23 cellular contexts compared by ENCODE assay signal in the genomic region with DNA sequence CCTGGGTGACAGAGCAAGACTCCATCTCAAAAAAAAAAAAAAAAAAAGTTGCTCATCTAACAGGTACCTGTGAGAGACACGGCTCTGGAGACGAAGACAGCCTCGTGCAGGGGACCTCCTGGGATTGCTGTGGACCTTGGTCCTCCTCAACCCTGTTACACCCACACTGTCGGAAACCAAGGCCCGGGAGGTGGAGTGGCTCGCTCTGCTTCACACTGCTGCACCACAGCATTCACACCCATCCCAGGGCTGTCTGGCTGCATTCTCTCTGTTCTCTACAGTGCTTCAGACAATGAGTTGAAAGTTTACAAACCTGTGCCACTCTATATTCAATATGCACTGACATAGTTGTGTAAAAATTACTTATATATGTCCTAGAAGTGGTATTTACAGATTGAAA.
DNase-seq lines count a peak whose midpoint lies in the region; ATAC-seq, FAIRE-seq and TF ChIP-seq lines count a peak whose summit lies in the region.
"Had no signal": no experiment of that assay in that cellular context is flagged by ENCODE, and none has a peak within 500 bp of the region (broad histone marks: within the 10 kb centered on the region; RNA-seq: fewer than 3 reads in every experiment).

No MANE protein-coding gene starts in this region.

- H3K9me1 ChIP-seq in IMR-90 (ENCODE audit: insufficient read depth, low read length), result no peaks in the 10 kb centered on the region

- no peaks in the 10 kb centered on the region for H3K23me2 ChIP-seq in H1 (ENCODE audit: low read depth, low read length)

- H3K79me2 ChIP-seq in H1 (ENCODE audit: control insufficient read depth in 1 of 2, insufficient read depth in 2 of 2, low read length in 2 of 2) (no peaks in the 10 kb centered on the region), trophoblast cell (ENCODE audit: control insufficient read depth, insufficient read depth, low read length, poor library complexity) (no peaks in the 10 kb centered on the region)

- H3K9ac ChIP-seq in IMR-90 (ENCODE audit: low read depth, low read length) (no peak overlapping the region), H1 (replicated peaks in 1 of 4; ENCODE audit: extremely low read depth in 1 of 4, low read depth in 3 of 4, low read length in 3 of 4) (no peak overlapping the region), trophoblast cell (ENCODE audit: low read length) (no peak overlapping the region)
- H3K9ac ChIP-seq: BLaER1 treated with 17β-estradiol and CSF1 and Interleukin-3, amounts not matched to agents 10 nM and 100 nM had no signal

- DNase-seq in IMR-90 (no peak), H1 (ENCODE audit: low read depth in 1 of 2, low spot score in 2 of 2) (no peak), trophoblast cell (no peak), suprapubic skin (ENCODE audit: low spot score in 2 of 2) (peak; percentile 24 to 55), spleen (no peak), HEK293T (ENCODE audit: extremely low spot score) (no peak)
- DNase-seq: 8988T; ACHN; AML-193; BE2C; CD4-positive, alpha-beta T cell; CD8-positive, alpha-beta memory T cell; DMS53; DMS79 treated with DMSO at 0.1 percent for 48 hours; GF-D8 had no signal

- H4K12ac ChIP-seq in trophoblast cell (ENCODE audit: low read depth, low read length), result no peak overlapping the region

- H3K4ac ChIP-seq in IMR-90 (ENCODE audit: low read depth, low read length), result peak overlapping the region; percentile 24; the same call in 1 of the 2 replicates
- H3K4ac ChIP-seq in H1 (replicated peaks; ENCODE audit: insufficient read length, low read depth, low read length), result no peak overlapping the region
- H3K4ac ChIP-seq in trophoblast cell (ENCODE audit: low read depth, low read length), result no peak overlapping the region

- H2BK12ac ChIP-seq in H1 (ENCODE audit: low read depth, low read length), result no peak overlapping the region
- peak overlapping the region; percentile 29 for H2BK12ac ChIP-seq in trophoblast cell (ENCODE audit: low read length)

- no peak overlapping the region for H3K4me2 ChIP-seq in IMR-90 (ENCODE audit: low read depth, low read length)
- H3K4me2 ChIP-seq in H1 (ENCODE audit: insufficient read depth in 1 of 2, low read depth in 2 of 2, low read length in 2 of 2), result no peak overlapping the region
- no peak overlapping the region for H3K4me2 ChIP-seq in trophoblast cell (ENCODE audit: low read length)
- H3K4me2 ChIP-seq: A549; BLaER1 treated with 17β-estradiol and CSF1 and Interleukin-3, amounts not matched to agents 10 nM and 100 nM; GM23338 had no signal

- BruUV-seq in IMR-90 (replicated peaks; lab: Mats Ljungman, UMichigan), result no TSS peak

- H3K18ac ChIP-seq in IMR-90 (ENCODE audit: low read depth, low read length) (no peak overlapping the region), H1 (ENCODE audit: extremely low read depth, low read length) (no peak overlapping the region), trophoblast cell (ENCODE audit: low read length) (no peak overlapping the region)

- H3K56ac ChIP-seq in IMR-90 (ENCODE audit: extremely low read depth, insufficient read depth, low read length) (no peak overlapping the region; the same call in 1 of the 2 replicates), H1 (replicated peaks; ENCODE audit: insufficient read length, low read depth, low read length) (no peak overlapping the region)

- H2BK15ac ChIP-seq in IMR-90 (ENCODE audit: low read depth, low read length), result no peak overlapping the region
- 0 out of 2 replicates have a peak overlapping the region, but pooled peaks have one; percentile 18 for H2BK15ac ChIP-seq in H1 (ENCODE audit: low read length)

- in situ Hi-C loops in IMR-90 (cut with MboI; ENCODE audit: low sequenced_read_pairs), result no loop called here

- ATAC-seq in IMR-90 (ENCODE audit: low read depth) (no peak), HG02885 (IDR thresholded peaks at IDR 0.05; ENCODE audit: poor library complexity, unreplicated experiment) (no peak)
- ATAC-seq: A549, GM23338 had no signal

- no peaks in the 10 kb centered on the region for H3K9me3 ChIP-seq in IMR-90 (ENCODE audit: control insufficient read depth, insufficient read depth, low read length)
- H3K9me3 ChIP-seq in H1 (ENCODE audit: insufficient read depth in 2 of 2, low read depth in 1 of 2, low read length in 1 of 2), result no peaks in the 10 kb centered on the region
- no peaks in the 10 kb centered on the region for H3K9me3 ChIP-seq in trophoblast cell (ENCODE audit: insufficient read depth, low read depth, low read length)
- no peaks in the 10 kb centered on the region for H3K9me3 ChIP-seq in suprapubic skin
- no peaks in the 10 kb centered on the region for H3K9me3 ChIP-seq in spleen
- H3K9me3 ChIP-seq: BE2C; BLaER1 treated with 17β-estradiol and CSF1 and Interleukin-3, amounts not matched to agents 10 nM and 100 nM; HAP-1 had no signal

- H4K8ac ChIP-seq in IMR-90 (ENCODE audit: low read depth in 2 of 2, low read length in 2 of 2) (no peak overlapping the region), H1 (ENCODE audit: extremely low read depth, insufficient read depth, low read length) (no peak overlapping the region), trophoblast cell (ENCODE audit: low read depth, low read length) (no peak overlapping the region)

- H2AK9ac ChIP-seq in IMR-90 (replicated peaks; ENCODE audit: low read depth, low read length, poor library complexity), result no peak overlapping the region

- H3K4me1 ChIP-seq in IMR-90 (ENCODE audit: control insufficient read depth, insufficient read depth, low read length) (peaks cover 1% of the 10 kb centered on the region; the same call in 1 of the 2 replicates), H1 (replicated peaks in 1 of 4; ENCODE audit: control insufficient read depth in 3 of 4, insufficient read depth in 4 of 4, low read length in 3 of 4) (peaks cover 2 to 13% (median 8%) of the 10 kb centered on the region in 4 experiments; a peak in 6 of 7 replicates), trophoblast cell (ENCODE audit: control insufficient read depth in 1 of 2, insufficient read depth in 2 of 2, low read length in 2 of 2) (peaks cover 13 to 18% of the 10 kb centered on the region in 2 experiments), suprapubic skin (no peaks in the 10 kb centered on the region), spleen (peaks cover 0 to 13% (median 8%) of the 10 kb centered on the region in 6 donors)
- H3K4me1 ChIP-seq: BE2C had no signal

- H3K14ac ChIP-seq in IMR-90 (replicated peaks; ENCODE audit: low read depth, low read length), result no peak overlapping the region
- no peak overlapping the region for H3K14ac ChIP-seq in H1 (ENCODE audit: insufficient read length)
- no peak overlapping the region for H3K14ac ChIP-seq in trophoblast cell (ENCODE audit: low read length)

- no peak overlapping the region for H2BK5ac ChIP-seq in IMR-90 (ENCODE audit: low read depth, low read length, poor library complexity, severe bottlenecking)
- no peak overlapping the region for H2BK5ac ChIP-seq in H1 (ENCODE audit: low read depth, low read length)
- no peak overlapping the region for H2BK5ac ChIP-seq in trophoblast cell (ENCODE audit: low read depth, low read length, poor library complexity)

- H2BK20ac ChIP-seq in IMR-90 (ENCODE audit: low read depth, low read length) (no peak overlapping the region), H1 (ENCODE audit: low read length) (no peak overlapping the region)

- H2AK5ac ChIP-seq in IMR-90 (ENCODE audit: low read depth, low read length) (no peak overlapping the region), H1 (ENCODE audit: low read depth, low read length) (no peak overlapping the region), trophoblast cell (ENCODE audit: low read length) (no peak overlapping the region)

- TF ChIP-seq CTCF in IMR-90 (conservative IDR thresholded peaks at IDR 0.05; ENCODE audit: low read depth, low read length) (no peak), H1 (IDR thresholded peaks at IDR 0.05; ENCODE audit: control extremely low read depth in 1 of 3, insufficient read depth in 1 of 3, low read depth in 1 of 3, low read length in 3 of 3) (no peak), suprapubic skin (IDR thresholded peaks at IDR 0.05) (no peak), spleen (IDR thresholded peaks at IDR 0.05 in 8 of 11, conservative IDR thresholded peaks at IDR 0.05 in 3 of 11) (no peak)

- no peak overlapping the region for H4K5ac ChIP-seq in IMR-90 (ENCODE audit: low read depth, low read length)
- H4K5ac ChIP-seq in H1 (ENCODE audit: insufficient read length, low read depth, low read length), result no peak overlapping the region

- H3K36me3 ChIP-seq in IMR-90 (ENCODE audit: control insufficient read depth, insufficient read depth, low read length) (no peaks in the 10 kb centered on the region), H1 (ENCODE audit: control insufficient read depth in 2 of 4, insufficient read depth in 4 of 4, low read length in 3 of 4) (no peaks in the 10 kb centered on the region), trophoblast cell (ENCODE audit: control insufficient read depth in 1 of 2, insufficient read depth in 2 of 2, low read length in 2 of 2) (no peaks in the 10 kb centered on the region), suprapubic skin (no peaks in the 10 kb centered on the region), spleen (no peaks in the 10 kb centered on the region)
- H3K36me3 ChIP-seq: BE2C; BLaER1 treated with 17β-estradiol and CSF1 and Interleukin-3, amounts not matched to agents 10 nM and 100 nM; HAP-1 had no signal

- H4K20me1 ChIP-seq in IMR-90 (ENCODE audit: insufficient read depth, low read length), result no peaks in the 10 kb centered on the region
- no peaks in the 10 kb centered on the region for H4K20me1 ChIP-seq in H1 (replicated peaks in 1 of 2; ENCODE audit: control insufficient read depth in 1 of 2, insufficient read depth in 2 of 2, low read length in 2 of 2)
- H4K20me1 ChIP-seq: BLaER1 treated with 17β-estradiol and CSF1 and Interleukin-3, amounts not matched to agents 10 nM and 100 nM had no signal

- no peak for TF ChIP-seq RAD21 in IMR-90 (IDR thresholded peaks at IDR 0.05; ENCODE audit: low read length)
- TF ChIP-seq RAD21 in H1 (IDR thresholded peaks at IDR 0.05 in 1 of 2, conservative IDR thresholded peaks at IDR 0.05 in 1 of 2; ENCODE audit: low read depth in 2 of 2, low read length in 2 of 2), result no peak

- H3K27ac ChIP-seq in IMR-90 (ENCODE audit: insufficient read depth, low read length) (no peak overlapping the region), H1 (ENCODE audit: low read depth, low read length) (no peak overlapping the region), trophoblast cell (ENCODE audit: low read depth, low read length) (no peak overlapping the region), suprapubic skin (no peak overlapping the region), spleen (no peak overlapping the region)
- H3K27ac ChIP-seq: BLaER1 treated with 17β-estradiol and CSF1 and Interleukin-3, amounts not matched to agents 10 nM and 100 nM had no signal

- H3K79me1 ChIP-seq in IMR-90 (ENCODE audit: low read depth in 1 of 2, low read length in 2 of 2) (no peaks in the 10 kb centered on the region), H1 (ENCODE audit: low read depth, low read length) (no peaks in the 10 kb centered on the region), trophoblast cell (ENCODE audit: low read length) (peaks cover 6% of the 10 kb centered on the region)

- POLR2A ChIA-PET in IMR-90 (lab: Charles Lee; ENCODE audit: unreplicated experiment) (no interaction called here), H1 (lab: Charles Lee; ENCODE audit: partially characterized antibody) (no interaction called here), HEK293T (lab: Yijun Ruan, JAX) (no interaction called here)

- H3K23ac ChIP-seq in IMR-90 (ENCODE audit: low read depth, low read length) (no peak overlapping the region), H1 (ENCODE audit: insufficient read length) (no peak overlapping the region), trophoblast cell (ENCODE audit: low read length) (no peak overlapping the region)

- WGBS in IMR-90 (ENCODE audit: extremely low coverage in 2 of 2, insufficient read length in 1 of 2), 2 experiments, result no CpG with 5 or more reads among the region's 6 CpGs
- WGBS in H1 (ENCODE audit: extremely low coverage in 1 of 2, insufficient coverage in 1 of 2, insufficient read length in 1 of 2, insufficient replicate concordance in 2 of 2, low coverage in 1 of 2, low lambda C conversion rate in 2 of 2, missing lambda C conversion rate in 1 of 2), 2 experiments, result 91% methylated on average over 6 of the region's 6 CpGs; no CpG with 5 or more reads in 1 of the 2 experiments
- no CpG with 5 or more reads among the region's 6 CpGs for WGBS in trophoblast cell (ENCODE audit: extremely low coverage, insufficient coverage, insufficient read length)
- 96% methylated on average over 6 of the region's 6 CpGs for WGBS in suprapubic skin
- 85 to 94% (median 91%) methylated on average over 6 of the region's 6 CpGs for WGBS in spleen, 5 donors

- no peak for FAIRE-seq in H1 (lab: Jason Lieb, UNC)
- FAIRE-seq: A549, GM12891, GM18507, H54 had no signal

- intact Hi-C loops in IMR-90 (cut with micrococcal nuclease), result no loop called here
- intact Hi-C loops in spleen (cut with DNase I; ENCODE audit: low total_unique reads), result no loop called here

- H2BK120ac ChIP-seq in IMR-90 (ENCODE audit: low read depth, low read length) (no peak overlapping the region), H1 (replicated peaks; ENCODE audit: low read depth, low read length) (no peak overlapping the region), trophoblast cell (ENCODE audit: insufficient read depth, low read length, poor library complexity) (no peak overlapping the region)

- H2AFZ ChIP-seq in IMR-90 (replicated peaks; ENCODE audit: low read length, poor library complexity), result peak overlapping the region; percentile 32
- H2AFZ ChIP-seq in H1 (ENCODE audit: low read length), result no peak overlapping the region
- H2AFZ ChIP-seq in trophoblast cell (ENCODE audit: insufficient read depth, low read length, poor library complexity), result no peak overlapping the region
- H2AFZ ChIP-seq: GM23338 had no signal

- dilution Hi-C loops in IMR-90 (cut with HindIII; ENCODE audit: low sequenced_read_pairs, unreplicated experiment), result no loop called here

- CTCF ChIA-PET in IMR-90 (lab: Yijun Ruan, JAX) (no interaction called here), H1 (lab: Charles Lee; ENCODE audit: partially characterized antibody) (no interaction called here), HEK293T (lab: Yijun Ruan, JAX) (no interaction called here)

- H3K4me3 ChIP-seq in IMR-90 (ENCODE audit: insufficient read depth, low read depth, low read length) (no peak overlapping the region), H1 (ENCODE audit: extremely low read depth in 1 of 4, insufficient read depth in 2 of 4, low read depth in 3 of 4, low read length in 4 of 4) (no peak overlapping the region), trophoblast cell (ENCODE audit: low read depth, low read length) (no peak overlapping the region), suprapubic skin (no peak overlapping the region), spleen (no peak overlapping the region)
- H3K4me3 ChIP-seq: A549; BLaER1 treated with 17β-estradiol and CSF1 and Interleukin-3, amounts not matched to agents 10 nM and 100 nM; GM23338; HAP-1 had no signal

- no peak for TF ChIP-seq POLR2A in IMR-90 (IDR thresholded peaks at IDR 0.05; ENCODE audit: low read depth, low read length)
- no peak for TF ChIP-seq POLR2A in H1 (IDR thresholded peaks at IDR 0.05; ENCODE audit: control extremely low read depth in 1 of 2, low read depth in 2 of 2, low read length in 2 of 2)
- no peak for TF ChIP-seq POLR2A in suprapubic skin (IDR thresholded peaks at IDR 0.05)
- TF ChIP-seq POLR2A in spleen (IDR thresholded peaks at IDR 0.05), result no peak

- H3K27me3 ChIP-seq in IMR-90 (ENCODE audit: control insufficient read depth, insufficient read depth, low read length), result no peaks in the 10 kb centered on the region
- no peaks in the 10 kb centered on the region for H3K27me3 ChIP-seq in H1 (replicated peaks in 1 of 4; ENCODE audit: control insufficient read depth in 3 of 4, extremely low read depth in 1 of 4, insufficient read depth in 3 of 4, low read length in 3 of 4)
- no peaks in the 10 kb centered on the region for H3K27me3 ChIP-seq in trophoblast cell (ENCODE audit: insufficient read depth, low read length)
- H3K27me3 ChIP-seq in suprapubic skin, result no peaks in the 10 kb centered on the region
- H3K27me3 ChIP-seq in spleen (replicated peaks in 1 of 7), result no peaks in the 10 kb centered on the region
- H3K27me3 ChIP-seq: BE2C; BLaER1 treated with 17β-estradiol and CSF1 and Interleukin-3, amounts not matched to agents 10 nM and 100 nM had no signal

- H4K91ac ChIP-seq in IMR-90 (ENCODE audit: insufficient read depth, low read depth, low read length) (no peak overlapping the region), H1 (replicated peaks; ENCODE audit: insufficient read length, low read length) (no peak overlapping the region), trophoblast cell (ENCODE audit: low read depth, low read length) (no peak overlapping the region)

- no peak for TF ChIP-seq EP300 in H1 (IDR thresholded peaks at IDR 0.05; ENCODE audit: borderline replicate concordance in 1 of 2, low read depth in 2 of 2, low read length in 2 of 2)
- TF ChIP-seq EP300 in suprapubic skin (IDR thresholded peaks at IDR 0.05), result no peak

Comparison
In these comparisons a context has a peak if more than half of its experiments do, and no peak if none do; other contexts are left out.
1. DNase-seq: peak in suprapubic skin (2 of 2); none in IMR-90 (single experiment), H1 (0 of 2), trophoblast cell (0 of 2), spleen (single experiment) and HEK293T (single experiment).